20 cellular contexts compared by ENCODE assay signal in genomic region chr3:16088496-16088895, GRCh38.
DNase-seq lines count a peak whose midpoint lies in the region; ATAC-seq and TF ChIP-seq lines count a peak whose summit lies in the region.
"Had no signal": no experiment of that assay in that cellular context is flagged by ENCODE, and none has a peak within 500 bp of the region (broad histone marks: within the 10 kb centered on the region; RNA-seq: fewer than 3 reads in every experiment).

No MANE protein-coding gene starts in this region.

- H3K36me3 Mint-ChIP-seq in activated T-helper 17 cell treated with anti-CD3 and anti-CD28 coated beads, Interleukin-2, amount 50 U/mL, for 72 hours (ENCODE audit: low read depth), result no peaks in the 10 kb centered on the region
- H3K36me3 Mint-ChIP-seq: CD14-positive monocyte had no signal

- WGBS in GM23248 (ENCODE audit: low coverage in 1 of 2, low lambda C conversion rate in 2 of 2, missing lambda C conversion rate in 2 of 2), 2 experiments, result 64 to 69% methylated on average over 1 of the region's 1 CpG

- H3K4me1 Mint-ChIP-seq in activated T-helper 17 cell treated with anti-CD3 and anti-CD28 coated beads, Interleukin-2, amount 50 U/mL, for 72 hours, result no peaks in the 10 kb centered on the region
- H3K4me1 Mint-ChIP-seq: B cell, CD14-positive monocyte had no signal

- H3K9me3 Mint-ChIP-seq in activated T-helper 17 cell treated with anti-CD3 and anti-CD28 coated beads, Interleukin-2, amount 50 U/mL, for 72 hours, result no peaks in the 10 kb centered on the region

- no peaks in the 10 kb centered on the region for H4K20me1 ChIP-seq in GM23248 (ENCODE audit: insufficient read depth)
- no peaks in the 10 kb centered on the region for H4K20me1 ChIP-seq in osteoblast (ENCODE audit: insufficient read depth, low read length)

- H3K9me2 ChIP-seq in GM23248 (ENCODE audit: insufficient read depth), result no peaks in the 10 kb centered on the region

- H3K9me3 ChIP-seq in GM23248 (ENCODE audit: low read depth) (no peaks in the 10 kb centered on the region), osteoblast (ENCODE audit: low read depth, low read length) (no peaks in the 10 kb centered on the region)

- no peak overlapping the region for H3K27ac Mint-ChIP-seq in activated T-helper 17 cell treated with anti-CD3 and anti-CD28 coated beads, Interleukin-2, amount 50 U/mL, for 72 hours
- H3K27ac Mint-ChIP-seq: B cell, CD14-positive monocyte had no signal

- peak; percentile 39 for ATAC-seq in activated T-helper 17 cell treated with anti-CD3 and anti-CD28 coated beads, Interleukin-2, amount 50 U/mL, for 72 hours (replicated peaks)
- ATAC-seq: K562 had no signal

- H2AFZ ChIP-seq in GM23248 (no peak overlapping the region), osteoblast (ENCODE audit: low read length) (no peak overlapping the region)

- peaks cover 45% of the 10 kb centered on the region for H3K4me1 ChIP-seq in GM23248 (ENCODE audit: insufficient read depth)
- peaks cover 42% of the 10 kb centered on the region for H3K4me1 ChIP-seq in osteoblast (ENCODE audit: insufficient read depth, low read length)

- no peak overlapping the region for H3K9ac ChIP-seq in GM23248

- H3K4me3 Mint-ChIP-seq in activated T-helper 17 cell treated with anti-CD3 and anti-CD28 coated beads, Interleukin-2, amount 50 U/mL, for 72 hours, result no peak overlapping the region
- H3K4me3 Mint-ChIP-seq: B cell, CD14-positive monocyte had no signal

- H3F3A ChIP-seq in GM23248 (ENCODE audit: insufficient read depth), result peaks cover 27% of the 10 kb centered on the region

- no peak overlapping the region for H3K4me3 ChIP-seq in GM23248
- no peak overlapping the region for H3K4me3 ChIP-seq in epithelial cell of esophagus (ENCODE audit: low read length)
- no peak overlapping the region for H3K4me3 ChIP-seq in osteoblast (ENCODE audit: insufficient read depth, low read length)
- H3K4me3 ChIP-seq: K562 had no signal

- DNase-seq in GM23248 (peak; percentile 66), epithelial cell of esophagus (ENCODE audit: low read depth) (peak; percentile 19), osteoblast (ENCODE audit: insufficient read length, low spot score, missing footprints) (peak; percentile 22), NCI-H524 treated with DMSO at 0.1 percent for 48 hours (lab: John Stamatoyannopoulos, UW) (no peak), SKM-1 (lab: John Stamatoyannopoulos, UW; ENCODE audit: unreplicated experiment) (no peak), 8988T (no peak)
- DNase-seq: EL, GF-D8, MV-4-11, NCI-H1105 treated with DMSO at 0.1 percent for 48 hours, NCI-H2029 treated with DMSO at 0.1 percent for 48 hours, NCI-H2171, NCI-H446, NCI-H526 treated with DMSO at 0.1 percent for 48 hours, Right ventricle myocardium superior, SW 1271 had no signal

- in situ Hi-C loops in GM23248 (cut with MboI), result no loop called here

- H3K27ac ChIP-seq in GM23248, result peak overlapping the region; percentile 67; the same call in 1 of the 2 replicates
- peak overlapping the region; percentile 8 for H3K27ac ChIP-seq in osteoblast (ENCODE audit: low read depth, low read length)

- H3K27me3 ChIP-seq in GM23248 (replicated peaks; ENCODE audit: insufficient read depth) (no peaks in the 10 kb centered on the region), osteoblast (ENCODE audit: insufficient read depth, low read length) (no peaks in the 10 kb centered on the region)

- no peak for TF ChIP-seq CTCF in epithelial cell of esophagus (IDR thresholded peaks at IDR 0.05; ENCODE audit: insufficient read depth, low read depth, low read length, missing control alignments)
- no peak for TF ChIP-seq CTCF in osteoblast (IDR thresholded peaks at IDR 0.05; ENCODE audit: extremely low read depth, low read depth, low read length)

- no peaks in the 10 kb centered on the region for H3K27me3 Mint-ChIP-seq in activated T-helper 17 cell treated with anti-CD3 and anti-CD28 coated beads, Interleukin-2, amount 50 U/mL, for 72 hours
- H3K27me3 Mint-ChIP-seq: B cell had no signal

- H3K4me2 ChIP-seq in GM23248 (ENCODE audit: unreplicated experiment) (no peak overlapping the region), osteoblast (ENCODE audit: insufficient read depth, low read length) (no peak overlapping the region)

- H3K36me3 ChIP-seq in GM23248 (ENCODE audit: low read depth), result no peaks in the 10 kb centered on the region
- H3K36me3 ChIP-seq in osteoblast (ENCODE audit: insufficient read depth, low read length), result no peaks in the 10 kb centered on the region

- H3K79me2 ChIP-seq in GM23248 (ENCODE audit: insufficient read depth) (no peaks in the 10 kb centered on the region), osteoblast (ENCODE audit: insufficient read depth, low read length) (no peaks in the 10 kb centered on the region)

Comparison
In these comparisons a context has a peak if more than half of its experiments do, and no peak if none do; other contexts are left out.
1. DNase-seq: peak in GM23248 (single experiment), epithelial cell of esophagus (single experiment) and osteoblast (single experiment); none in NCI-H524 treated with DMSO at 0.1 percent for 48 hours (single experiment), SKM-1 (single experiment) and 8988T (single experiment).